ENCODE assay signal across 1 cellular context in the genomic region with DNA sequence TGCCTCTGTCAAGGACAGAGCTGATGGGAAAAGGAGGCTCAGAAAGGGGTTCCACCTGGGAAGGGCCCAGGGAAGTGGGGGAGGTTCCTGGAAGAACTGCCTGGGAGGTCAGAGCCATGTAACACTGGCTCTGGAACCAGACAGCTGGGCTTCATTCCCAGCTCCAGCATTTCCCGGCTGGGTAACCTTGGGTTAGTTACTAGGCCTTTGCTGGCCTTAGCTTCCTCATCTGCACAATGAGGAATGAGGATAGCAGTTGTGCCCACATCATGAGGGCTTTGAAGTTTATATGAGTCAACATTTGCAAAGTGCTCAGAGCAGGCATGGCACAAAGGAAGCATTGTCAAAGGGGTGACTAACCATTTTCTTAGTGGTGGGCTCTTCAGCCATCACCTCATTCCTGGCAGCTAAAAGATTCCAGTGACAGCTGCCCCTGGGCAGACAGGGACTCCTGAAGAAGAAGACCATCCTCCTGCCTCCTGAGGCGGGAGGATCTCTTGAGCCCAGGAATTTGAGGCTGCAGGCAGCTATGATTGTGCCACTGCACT.
TF ChIP-seq lines count a peak whose summit lies in the region.

No MANE protein-coding gene starts in this region.

TF ChIP-seq in HepG2, 621 proteins besides CTCF, POLR2A, EP300 and RAD21 (continues in another document):
- no peak for TF ChIP-seq HNF1A (IDR thresholded peaks at IDR 0.05; ENCODE audit: low read depth)
- TF ChIP-seq HNF1A (CRISPR knock-in tag; IDR thresholded peaks at IDR 0.05; ENCODE audit: borderline replicate concordance): no peak
- no peak for TF ChIP-seq ELF4 (CRISPR knock-in tag; IDR thresholded peaks at IDR 0.05; ENCODE audit: borderline replicate concordance)
- peak; percentile 88 for TF ChIP-seq ARID5B (CRISPR knock-in tag; IDR thresholded peaks at IDR 0.05)
- no peak for TF ChIP-seq NFKB2 (CRISPR knock-in tag; IDR thresholded peaks at IDR 0.05; ENCODE audit: borderline replicate concordance)
- TF ChIP-seq, protein P1, sequence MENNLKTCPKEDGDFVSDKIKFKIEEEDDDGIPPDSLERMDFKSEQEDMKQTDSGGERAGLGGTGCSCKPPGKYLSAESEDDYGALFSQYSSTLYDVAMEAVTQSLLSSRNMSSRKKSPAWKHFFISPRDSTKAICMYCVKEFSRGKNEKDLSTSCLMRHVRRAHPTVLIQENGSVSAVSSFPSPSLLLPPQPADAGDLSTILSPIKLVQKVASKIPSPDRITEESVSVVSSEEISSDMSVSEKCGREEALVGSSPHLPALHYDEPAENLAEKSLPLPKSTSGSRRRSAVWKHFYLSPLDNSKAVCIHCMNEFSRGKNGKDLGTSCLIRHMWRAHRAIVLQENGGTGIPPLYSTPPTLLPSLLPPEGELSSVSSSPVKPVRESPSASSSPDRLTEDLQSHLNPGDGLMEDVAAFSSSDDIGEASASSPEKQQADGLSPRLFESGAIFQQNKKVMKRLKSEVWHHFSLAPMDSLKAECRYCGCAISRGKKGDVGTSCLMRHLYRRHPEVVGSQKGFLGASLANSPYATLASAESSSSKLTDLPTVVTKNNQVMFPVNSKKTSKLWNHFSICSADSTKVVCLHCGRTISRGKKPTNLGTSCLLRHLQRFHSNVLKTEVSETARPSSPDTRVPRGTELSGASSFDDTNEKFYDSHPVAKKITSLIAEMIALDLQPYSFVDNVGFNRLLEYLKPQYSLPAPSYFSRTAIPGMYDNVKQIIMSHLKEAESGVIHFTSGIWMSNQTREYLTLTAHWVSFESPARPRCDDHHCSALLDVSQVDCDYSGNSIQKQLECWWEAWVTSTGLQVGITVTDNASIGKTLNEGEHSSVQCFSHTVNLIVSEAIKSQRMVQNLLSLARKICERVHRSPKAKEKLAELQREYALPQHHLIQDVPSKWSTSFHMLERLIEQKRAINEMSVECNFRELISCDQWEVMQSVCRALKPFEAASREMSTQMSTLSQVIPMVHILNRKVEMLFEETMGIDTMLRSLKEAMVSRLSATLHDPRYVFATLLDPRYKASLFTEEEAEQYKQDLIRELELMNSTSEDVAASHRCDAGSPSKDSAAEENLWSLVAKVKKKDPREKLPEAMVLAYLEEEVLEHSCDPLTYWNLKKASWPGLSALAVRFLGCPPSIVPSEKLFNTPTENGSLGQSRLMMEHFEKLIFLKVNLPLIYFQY (CRISPR knock-in tag; IDR thresholded peaks at IDR 0.05; ENCODE audit: borderline replicate concordance): peak; percentile 63
- TF ChIP-seq ZNF264 (CRISPR knock-in tag; IDR thresholded peaks at IDR 0.05): peak; percentile 15; the same call in 1 of the 2 replicates
- TF ChIP-seq MIER2 (CRISPR knock-in tag; IDR thresholded peaks at IDR 0.05): peak; percentile 33; the same call in 1 of the 2 replicates
- TF ChIP-seq CHD4 (IDR thresholded peaks at IDR 0.05; ENCODE audit: borderline replicate concordance, low read length): peak; percentile 91; the same call in 1 of the 2 replicates
- TF ChIP-seq RXRB (CRISPR knock-in tag; IDR thresholded peaks at IDR 0.05; ENCODE audit: borderline replicate concordance): peak; percentile 86
- no peak for TF ChIP-seq ZBTB7A (CRISPR knock-in tag; IDR thresholded peaks at IDR 0.05)
- peak; percentile 71 for TF ChIP-seq TBX2 (CRISPR knock-in tag; IDR thresholded peaks at IDR 0.05; ENCODE audit: borderline replicate concordance)
- TF ChIP-seq MNT (IDR thresholded peaks at IDR 0.05): peak; percentile 41; the same call in 1 of the 2 replicates
- TF ChIP-seq UBTF (CRISPR knock-in tag; IDR thresholded peaks at IDR 0.05): peak; percentile 61
- 0 out of 2 replicates have a peak, but pooled peaks have one; percentile 18 for TF ChIP-seq ZBTB21 (CRISPR knock-in tag; IDR thresholded peaks at IDR 0.05)
- peak; percentile 82 for TF ChIP-seq BCL6 (CRISPR knock-in tag; IDR thresholded peaks at IDR 0.05)
- TF ChIP-seq ZNF7 (CRISPR knock-in tag; IDR thresholded peaks at IDR 0.05): no peak
- TF ChIP-seq ZNF713 (CRISPR knock-in tag; IDR thresholded peaks at IDR 0.05): no peak
- TF ChIP-seq, protein P2, sequence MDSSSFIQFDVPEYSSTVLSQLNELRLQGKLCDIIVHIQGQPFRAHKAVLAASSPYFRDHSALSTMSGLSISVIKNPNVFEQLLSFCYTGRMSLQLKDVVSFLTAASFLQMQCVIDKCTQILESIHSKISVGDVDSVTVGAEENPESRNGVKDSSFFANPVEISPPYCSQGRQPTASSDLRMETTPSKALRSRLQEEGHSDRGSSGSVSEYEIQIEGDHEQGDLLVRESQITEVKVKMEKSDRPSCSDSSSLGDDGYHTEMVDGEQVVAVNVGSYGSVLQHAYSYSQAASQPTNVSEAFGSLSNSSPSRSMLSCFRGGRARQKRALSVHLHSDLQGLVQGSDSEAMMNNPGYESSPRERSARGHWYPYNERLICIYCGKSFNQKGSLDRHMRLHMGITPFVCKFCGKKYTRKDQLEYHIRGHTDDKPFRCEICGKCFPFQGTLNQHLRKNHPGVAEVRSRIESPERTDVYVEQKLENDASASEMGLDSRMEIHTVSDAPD (CRISPR knock-in tag; IDR thresholded peaks at IDR 0.05): peak; percentile 42; the same call in 1 of the 2 replicates
- TF ChIP-seq ZNF253 (CRISPR knock-in tag; IDR thresholded peaks at IDR 0.05; ENCODE audit: borderline replicate concordance): no peak
- no peak for TF ChIP-seq MTF2 (CRISPR knock-in tag; IDR thresholded peaks at IDR 0.05; ENCODE audit: borderline replicate concordance)
- peak; percentile 36; the same call in 1 of the 2 replicates for TF ChIP-seq ATF7 (IDR thresholded peaks at IDR 0.05)
- no peak for TF ChIP-seq ATF7 (CRISPR knock-in tag; IDR thresholded peaks at IDR 0.05)
- peak; percentile 85 for TF ChIP-seq FOXA3 (CRISPR knock-in tag; IDR thresholded peaks at IDR 0.05)
- TF ChIP-seq ESRRA (CRISPR knock-in tag; IDR thresholded peaks at IDR 0.05; ENCODE audit: low read depth): no peak; the same call in 1 of the 2 replicates
- TF ChIP-seq KDM4B (CRISPR knock-in tag; IDR thresholded peaks at IDR 0.05): peak; percentile 83; the same call in 1 of the 2 replicates
- peak; percentile 50 for TF ChIP-seq NFYC (CRISPR knock-in tag; IDR thresholded peaks at IDR 0.05)
- peak; percentile 81 for TF ChIP-seq PRDM10 (CRISPR knock-in tag; IDR thresholded peaks at IDR 0.05; ENCODE audit: low read depth)
- TF ChIP-seq, protein P3, sequence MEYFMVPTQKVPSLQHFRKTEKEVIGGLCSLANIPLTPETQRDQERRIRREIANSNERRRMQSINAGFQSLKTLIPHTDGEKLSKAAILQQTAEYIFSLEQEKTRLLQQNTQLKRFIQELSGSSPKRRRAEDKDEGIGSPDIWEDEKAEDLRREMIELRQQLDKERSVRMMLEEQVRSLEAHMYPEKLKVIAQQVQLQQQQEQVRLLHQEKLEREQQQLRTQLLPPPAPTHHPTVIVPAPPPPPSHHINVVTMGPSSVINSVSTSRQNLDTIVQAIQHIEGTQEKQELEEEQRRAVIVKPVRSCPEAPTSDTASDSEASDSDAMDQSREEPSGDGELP (IDR thresholded peaks at IDR 0.05; ENCODE audit: borderline replicate concordance, low read depth): peak; percentile 89
- peak in 1 of 2 experiments; percentile 6; a peak in 1 of 4 replicates for TF ChIP-seq NR2F1 (CRISPR knock-in tag; IDR thresholded peaks at IDR 0.05)
